15 cellular contexts compared by ENCODE assay signal in genomic region chr13:62997038-62997619, GRCh38.
DNase-seq lines count a peak whose midpoint lies in the region; ATAC-seq and TF ChIP-seq lines count a peak whose summit lies in the region.
"Had no signal": no experiment of that assay in that cellular context is flagged by ENCODE, and none has a peak within 500 bp of the region (broad histone marks: within the 10 kb centered on the region; RNA-seq: fewer than 3 reads in every experiment).

No MANE protein-coding gene starts in this region.

- H3K4me2 ChIP-seq in mesendoderm (ENCODE audit: low read length) (no peak overlapping the region), neural progenitor cell (no peak overlapping the region)
- H3K4me2 ChIP-seq: PC-9 had no signal

- H3K4me3 ChIP-seq in SK-N-MC (no peak overlapping the region; the same call in 1 of the 2 replicates), mesendoderm (ENCODE audit: low read length) (no peak overlapping the region), neural progenitor cell (no peak overlapping the region), spleen (no peak overlapping the region)
- H3K4me3 ChIP-seq: HAP-1, PC-9, SJSA1 had no signal

- no CpG with 5 or more reads among the region's 2 CpGs for WGBS in mesendoderm (ENCODE audit: extremely low coverage, insufficient coverage, low lambda C conversion rate)
- WGBS in spleen, 5 donors, result 13 to 35% (median 21%) methylated on average over 2 of the region's 2 CpGs

- no peak overlapping the region for H4K8ac ChIP-seq in mesendoderm (ENCODE audit: low read depth, low read length)

- DNase-seq in GDM1 (lab: John Stamatoyannopoulos, UW) (peak; percentile 55), Kasumi-1 (lab: John Stamatoyannopoulos, UW) (peak; percentile 67 to 72), SK-N-MC (ENCODE audit: low read depth, low spot score) (peak; percentile 42), mesendoderm (peak; percentile 10), neural progenitor cell (ENCODE audit: low spot score) (no peak), sciatic nerve (ENCODE audit: low spot score) (no peak), spleen (no peak)
- DNase-seq: CD4-positive, CD25-positive, alpha-beta regulatory T cell; NCI-H1436; NCI-H2029; NCI-H2171 treated with DMSO at 0.1 percent for 48 hours; NCI-H774; PC-9 had no signal

- no peak overlapping the region for H3K27ac Mint-ChIP-seq in neural progenitor cell
- H3K27ac Mint-ChIP-seq: CD4-positive, CD25-positive, alpha-beta regulatory T cell had no signal

- no peaks in the 10 kb centered on the region for H3K79me1 ChIP-seq in mesendoderm (ENCODE audit: low read length)

- TF ChIP-seq CTCF in neural progenitor cell (IDR thresholded peaks at IDR 0.05) (no peak), spleen (IDR thresholded peaks at IDR 0.05 in 8 of 11, conservative IDR thresholded peaks at IDR 0.05 in 3 of 11) (no peak)

- intact Hi-C loops in sciatic nerve (cut with DNase I) (no loop called here), spleen (cut with DNase I; ENCODE audit: low total_unique reads) (no loop called here)

- no peak overlapping the region for H3K9ac ChIP-seq in SK-N-MC (ENCODE audit: insufficient read length)
- no peak overlapping the region for H3K9ac ChIP-seq in mesendoderm (ENCODE audit: low read length)
- no peak overlapping the region for H3K9ac ChIP-seq in neural progenitor cell

- no peak overlapping the region for H3K23ac ChIP-seq in mesendoderm (ENCODE audit: low read length)

- no peak overlapping the region for H3K56ac ChIP-seq in mesendoderm (ENCODE audit: low read length)

- H3K4me1 Mint-ChIP-seq in neural progenitor cell, result no peaks in the 10 kb centered on the region
- H3K4me1 Mint-ChIP-seq: CD4-positive, CD25-positive, alpha-beta regulatory T cell had no signal

- no peaks in the 10 kb centered on the region for H3K27me3 Mint-ChIP-seq in neural progenitor cell (ENCODE audit: insufficient read depth, low read depth)
- H3K27me3 Mint-ChIP-seq: CD4-positive, CD25-positive, alpha-beta regulatory T cell had no signal

- no peaks in the 10 kb centered on the region for H3K36me3 ChIP-seq in SK-N-MC (ENCODE audit: insufficient read depth, low read length)
- H3K36me3 ChIP-seq in mesendoderm (ENCODE audit: control insufficient read depth, insufficient read depth, low read length), result no peaks in the 10 kb centered on the region
- no peaks in the 10 kb centered on the region for H3K36me3 ChIP-seq in neural progenitor cell
- no peaks in the 10 kb centered on the region for H3K36me3 ChIP-seq in spleen
- H3K36me3 ChIP-seq: HAP-1, SJSA1 had no signal

- H3K27ac ChIP-seq in SK-N-MC (no peak overlapping the region), mesendoderm (ENCODE audit: low read depth, low read length) (no peak overlapping the region), neural progenitor cell (no peak overlapping the region), spleen (no peak overlapping the region)
- H3K27ac ChIP-seq: PC-9, SJSA1 had no signal

- H4K20me1 ChIP-seq in neural progenitor cell (ENCODE audit: low read depth), result no peaks in the 10 kb centered on the region

- H2BK15ac ChIP-seq in mesendoderm (replicated peaks; ENCODE audit: low read depth), result no peak overlapping the region

- TF ChIP-seq POLR2A in spleen (IDR thresholded peaks at IDR 0.05), result no peak

- H2BK120ac ChIP-seq in mesendoderm (ENCODE audit: low read depth, low read length), result no peak overlapping the region

- H4K5ac ChIP-seq in mesendoderm (ENCODE audit: low read length), result no peak overlapping the region

- H3K79me2 ChIP-seq in mesendoderm (ENCODE audit: control insufficient read depth, insufficient read depth, low read length) (no peaks in the 10 kb centered on the region), neural progenitor cell (ENCODE audit: low read depth) (no peaks in the 10 kb centered on the region)

- H3K36me3 Mint-ChIP-seq in neural progenitor cell, result no peaks in the 10 kb centered on the region
- H3K36me3 Mint-ChIP-seq: CD4-positive, CD25-positive, alpha-beta regulatory T cell had no signal

- H3K9me3 Mint-ChIP-seq in neural progenitor cell, result no peaks in the 10 kb centered on the region

- no peaks in the 10 kb centered on the region for H3K4me1 ChIP-seq in mesendoderm (ENCODE audit: control insufficient read depth, low read depth, low read length)
- H3K4me1 ChIP-seq in neural progenitor cell, result no peaks in the 10 kb centered on the region
- H3K4me1 ChIP-seq in spleen, result no peaks in the 10 kb centered on the region
- H3K4me1 ChIP-seq: HAP-1, SJSA1 had no signal

- no peak overlapping the region for H2AK5ac ChIP-seq in mesendoderm (ENCODE audit: low read length)

- no peak overlapping the region for H2BK5ac ChIP-seq in mesendoderm (ENCODE audit: low read length)

- no peaks in the 10 kb centered on the region for H3F3A ChIP-seq in neural progenitor cell (ENCODE audit: low read depth)

- no peaks in the 10 kb centered on the region for H3K9me3 ChIP-seq in SK-N-MC (ENCODE audit: low read depth, low read length)
- H3K9me3 ChIP-seq in neural progenitor cell (ENCODE audit: low read depth), result no peaks in the 10 kb centered on the region
- H3K9me3 ChIP-seq in spleen, result peaks cover 0 to 23% (median 8%) of the 10 kb centered on the region in 8 donors
- H3K9me3 ChIP-seq: HAP-1, SJSA1 had no signal

- H3K27me3 ChIP-seq in mesendoderm (ENCODE audit: insufficient read depth, low read length, poor library complexity) (no peaks in the 10 kb centered on the region), neural progenitor cell (no peaks in the 10 kb centered on the region), spleen (replicated peaks in 1 of 7) (no peaks in the 10 kb centered on the region)
- H3K27me3 ChIP-seq: SJSA1 had no signal

- H3K4ac ChIP-seq in mesendoderm (ENCODE audit: low read depth, low read length), result no peak overlapping the region

- no peak for ATAC-seq in sciatic nerve

- H3K4me3 Mint-ChIP-seq in neural progenitor cell, result no peak overlapping the region
- H3K4me3 Mint-ChIP-seq: CD4-positive, CD25-positive, alpha-beta regulatory T cell had no signal

- H2AFZ ChIP-seq in neural progenitor cell (replicated peaks), result no peak overlapping the region
- H2AFZ ChIP-seq: PC-9 had no signal

- H3K18ac ChIP-seq in mesendoderm (ENCODE audit: low read length), result no peak overlapping the region

Comparison
In these comparisons a context has a peak if more than half of its experiments do, and no peak if none do; other contexts are left out.
1. DNase-seq: peak in GDM1 (single experiment), Kasumi-1 (2 of 2), SK-N-MC (single experiment) and mesendoderm (single experiment); none in neural progenitor cell (single experiment), sciatic nerve (single experiment) and spleen (single experiment).